Comparison of ENCODE assay signal across 8 cellular contexts in the genomic region with DNA sequence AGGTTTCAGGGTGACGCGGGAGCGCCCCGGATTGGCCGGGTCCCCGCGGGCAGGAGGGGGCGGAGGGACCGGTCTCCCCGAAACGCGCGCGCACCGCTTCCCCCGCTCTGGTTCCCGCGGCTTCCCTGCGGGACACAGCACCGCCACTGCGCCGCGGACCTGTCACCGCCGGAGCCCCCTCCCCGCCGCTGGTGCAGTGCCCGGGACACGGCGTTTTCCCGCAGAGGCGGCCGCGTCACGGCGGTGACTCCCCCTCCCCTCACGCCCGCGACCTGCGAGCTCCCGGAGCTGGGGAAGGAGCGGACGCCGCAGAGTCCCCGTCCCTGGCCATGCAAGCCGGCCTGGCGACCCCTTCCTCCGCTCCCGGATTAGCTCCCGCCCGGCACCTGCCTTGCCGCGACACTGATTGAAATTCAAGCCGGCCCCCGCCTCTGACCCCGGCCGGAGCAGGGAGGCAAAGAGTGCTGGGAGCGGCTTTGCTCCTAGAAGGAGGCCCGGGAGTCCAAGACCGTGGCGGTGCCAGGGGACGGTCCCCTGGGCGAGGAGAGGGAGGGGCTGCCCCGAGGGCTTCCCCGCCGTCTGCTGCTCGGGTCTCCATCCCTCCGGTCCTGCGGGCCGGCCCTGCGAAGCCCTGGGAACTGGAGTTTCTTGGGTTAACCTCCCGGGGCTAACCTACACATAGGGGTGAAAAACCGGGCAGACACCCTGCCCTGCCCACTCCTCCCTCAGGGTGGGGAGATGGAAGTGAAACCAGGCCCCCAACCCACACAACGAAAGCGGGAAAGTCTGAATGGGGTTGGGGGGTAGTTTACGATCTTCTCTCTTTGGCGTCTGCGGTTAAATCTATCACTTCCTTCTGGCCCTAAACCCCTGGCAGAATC. TPM values are rescaled to one million over a fixed set of nuclear protein-coding genes. Genes with fewer than 3 reads are reported as not detected.
A peak's percentile ranks its signal among the peaks of the same experiment; 100 is the strongest.
DNase-seq lines count a peak whose midpoint lies in the region; ATAC-seq and TF ChIP-seq lines count a peak whose summit lies in the region.

No MANE protein-coding gene starts in this region.

- TF ChIP-seq CTCF in heart right ventricle (IDR thresholded peaks at IDR 0.05): no peak
- TF ChIP-seq CTCF in gastrocnemius medialis (IDR thresholded peaks at IDR 0.05 in 4 of 5, conservative IDR thresholded peaks at IDR 0.05 in 1 of 5): no peak

- intact Hi-C loops in Right ventricle myocardium inferior (cut with DNase I): no loop called here
- intact Hi-C loops in Right ventricle myocardium superior (cut with DNase I): no loop called here
- intact Hi-C loops in heart right ventricle (cut with DNase I): no loop called here
- intact Hi-C loops in gastrocnemius medialis (cut with DNase I; ENCODE audit: low total_unique reads): no loop called here

- H3K4me1 ChIP-seq in heart right ventricle (peaks cover 10 to 31% (median 23%) of the 10 kb centered on the region in 9 donors), gastrocnemius medialis (peaks cover 10 to 14% of the 10 kb centered on the region in 2 donors)

- H3K27me3 ChIP-seq in heart right ventricle (peaks cover 4 to 82% (median 56%) of the 10 kb centered on the region in 7 donors), gastrocnemius medialis (peaks cover 32 to 59% (median 35%) of the 10 kb centered on the region in 3 donors)

- H3K27ac ChIP-seq in heart right ventricle: no peak overlapping the region
- no peak overlapping the region for H3K27ac ChIP-seq in gastrocnemius medialis

- in situ Hi-C loops in gastrocnemius medialis (cut with MboI; ENCODE audit: low sequenced_read_pairs in 4 of 4): no loop called here

- TF ChIP-seq POLR2A in gastrocnemius medialis (IDR thresholded peaks at IDR 0.05): no peak

- ATAC-seq in Right ventricle myocardium inferior: no peak
- ATAC-seq in Right ventricle myocardium superior (ENCODE audit: poor library complexity): no peak
- ATAC-seq in heart right ventricle: peak in 1 of 8 donors; percentile 7
- ATAC-seq in gastrocnemius medialis: no peak
- ATAC-seq in GM21786 (IDR thresholded peaks at IDR 0.05; ENCODE audit: unreplicated experiment): no peak
- ATAC-seq in GM18873 (IDR thresholded peaks at IDR 0.05; ENCODE audit: low FRiP score, unreplicated experiment): no peak

- H3K36me3 ChIP-seq in heart right ventricle (no peaks in the 10 kb centered on the region), gastrocnemius medialis (no peaks in the 10 kb centered on the region)

- H3K4me3 ChIP-seq in heart right ventricle (peak overlapping the region; percentile 56 to 85 (median 66)), gastrocnemius medialis (peak overlapping the region; percentile 58 to 79 (median 63))

- DNase-seq in Right ventricle myocardium inferior (ENCODE audit: missing footprints): peak; percentile 76
- no peak for DNase-seq in Right ventricle myocardium superior
- DNase-seq in activated CD8-positive, alpha-beta memory T cell treated with anti-CD3 and anti-CD28 coated beads, Interleukin-2, amount 50 U/mL, for 48 hours: peak; percentile 60
- no peak for DNase-seq in heart right ventricle
- no peak for DNase-seq in gastrocnemius medialis
- DNase-seq in NCI-H446 (lab: John Stamatoyannopoulos, UW): no peak

- WGBS in heart right ventricle, 2 donors: 1% methylated on average over 77 to 78 of the region's 78 CpGs

- H3K9me3 ChIP-seq in heart right ventricle (no peaks in the 10 kb centered on the region), gastrocnemius medialis (no peaks in the 10 kb centered on the region)

RNA-seq across cellular contexts. Expression of gene RHBDL3, which starts 1.0 kb away (rescaled TPM):
- total RNA-seq in Right ventricle myocardium inferior (3.4 TPM), Right ventricle myocardium superior (1.7 TPM), heart right ventricle (1 to 10 TPM in 1 of 10 donors, under 1 TPM in 7, not detected in 2; 0.07 to 2.0 (median 0.30) TPM), gastrocnemius medialis (not detected)
- 1 to 10 TPM in 1 of 2 donors, under 1 TPM in 1; 0.13 to 3.7 TPM for polyA plus RNA-seq in heart right ventricle

Comparison
In these comparisons a context has a peak if more than half of its experiments do, and no peak if none do; other contexts are left out.
1. DNase-seq: peak in Right ventricle myocardium inferior (single experiment) and activated CD8-positive, alpha-beta memory T cell treated with anti-CD3 and anti-CD28 coated beads, Interleukin-2, amount 50 U/mL, for 48 hours (single experiment); none in Right ventricle myocardium superior (single experiment), heart right ventricle (0 of 2), gastrocnemius medialis (0 of 2) and NCI-H446 (0 of 2).